23 cellular contexts compared by ENCODE assay signal in genomic region chr3:30776186-30776815, GRCh38.
"Had no signal": no experiment of that assay in that cellular context is flagged by ENCODE, and none has a peak within 500 bp of the region (broad histone marks: within the 10 kb centered on the region; RNA-seq: fewer than 3 reads in every experiment).

No MANE protein-coding gene starts in this region.

- H3K36me3 ChIP-seq: cardiac muscle cell, sigmoid colon, stomach, suprapubic skin, tibial nerve had no signal

- H3K4me2 ChIP-seq: hepatocyte, smooth muscle cell had no signal

- H3K79me2 ChIP-seq: hepatocyte had no signal

- FAIRE-seq: frontal cortex had no signal

- H2AFZ ChIP-seq: hepatocyte had no signal

- H3K9me3 ChIP-seq: body of pancreas, sigmoid colon, stomach, suprapubic skin, tibial nerve had no signal

- H3K4me1 ChIP-seq: body of pancreas, sigmoid colon, stomach, suprapubic skin, tibial nerve had no signal

- H3K4me3 ChIP-seq: body of pancreas, cardiac muscle cell, hepatocyte, sigmoid colon, smooth muscle cell, stomach, suprapubic skin, tibial nerve had no signal

- DNase-seq: activated CD4-positive, alpha-beta memory T cell treated with anti-CD3 and anti-CD28 coated beads, Interleukin-2, amount 10 ng/mL, durations not matched to agents 7 days and 5 days; activated CD4-positive, alpha-beta T cell treated with anti-CD3 and anti-CD28 coated beads, Interleukin-2, amount 10 ng/mL, durations not matched to agents 24 days and 14 days; activated CD8-positive, alpha-beta memory T cell treated with anti-CD3 and anti-CD28 coated beads, Interleukin-2, amount 10 ng/mL, durations not matched to agents 7 days and 5 days; activated gamma-delta T cell; activated naive CD4-positive, alpha-beta T cell treated with anti-CD3 and anti-CD28 coated beads, Interleukin-2, amount 50 U/mL, for 16 hours; activated naive CD8-positive, alpha-beta T cell treated with anti-CD3 and anti-CD28 coated beads, Interleukin-2, amount 50 U/mL, for 24 hours; activated T-cell treated with anti-CD3 and anti-CD28 coated beads for 4 hours; body of pancreas; effector CD4-positive, alpha-beta T cell; glutamatergic neuron; kidney glomerular epithelial cell; occipital lobe; sigmoid colon; stimulated activated CD4-positive, alpha-beta T cell treated with anti-CD3 and anti-CD28 coated beads, Interleukin-15, amount 100 ng/mL, for 24 hours; stomach; T-helper 17 cell had no signal

- H3K27ac ChIP-seq: body of pancreas, cardiac muscle cell, hepatocyte, sigmoid colon, stomach, suprapubic skin, tibial nerve had no signal

- H3K27me3 ChIP-seq: body of pancreas, cardiac muscle cell, hepatocyte, sigmoid colon, stomach, suprapubic skin, tibial nerve had no signal

- ATAC-seq: activated CD8-positive, alpha-beta memory T cell treated with anti-CD3 and anti-CD28 coated beads, Interleukin-2, amount 10 ng/mL, durations not matched to agents 7 days and 5 days; activated naive CD8-positive, alpha-beta T cell treated with anti-CD3 and anti-CD28 coated beads, Interleukin-2, amount 50 U/mL, for 24 hours; body of pancreas; stimulated activated memory B cell treated with anti-CD40 and anti-IgM and Interleukin-4, amounts not matched to agents 10 μg/mL and 1 μg/mL and 100 μg/mL, for 72 hours; T-helper 17 cell had no signal
